11 cellular contexts compared by ENCODE assay signal in the genomic region with DNA sequence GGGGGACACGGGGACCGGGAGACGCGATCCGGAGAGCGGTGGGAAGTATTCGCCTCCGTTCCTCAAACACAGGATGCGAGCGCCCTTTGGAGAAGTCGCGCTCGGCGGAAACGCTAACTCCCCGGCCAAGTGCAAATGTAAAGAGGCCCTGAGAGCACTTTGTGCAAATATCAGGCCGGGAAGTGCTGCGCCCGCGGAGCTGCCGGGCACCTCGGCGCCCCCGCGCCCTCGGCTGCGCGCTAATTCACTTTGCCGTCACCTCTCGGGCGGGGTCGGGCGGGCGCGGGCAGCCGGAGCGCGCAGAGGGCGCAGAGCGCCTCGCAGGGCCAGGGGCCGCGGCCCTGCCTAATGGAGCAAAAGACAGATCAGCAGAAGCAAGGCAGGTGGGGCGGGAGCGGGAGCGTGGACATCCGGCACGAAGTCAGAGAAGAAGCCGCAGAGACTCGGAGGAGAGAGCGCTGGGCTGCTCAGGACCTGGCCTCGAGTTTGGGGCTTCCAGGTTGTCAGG.
DNase-seq lines count a peak whose midpoint lies in the region; ATAC-seq, FAIRE-seq and TF ChIP-seq lines count a peak whose summit lies in the region.
"Had no signal": no experiment of that assay in that cellular context is flagged by ENCODE, and none has a peak within 500 bp of the region (broad histone marks: within the 10 kb centered on the region; RNA-seq: fewer than 3 reads in every experiment).

No MANE protein-coding gene starts in this region.

- TF ChIP-seq POLR2A in right lobe of liver (IDR thresholded peaks at IDR 0.05) (no peak), vagina (IDR thresholded peaks at IDR 0.05) (no peak)

- TF ChIP-seq CTCF in right atrium auricular region (IDR thresholded peaks at IDR 0.05) (no peak), right lobe of liver (IDR thresholded peaks at IDR 0.05) (no peak), vagina (IDR thresholded peaks at IDR 0.05) (no peak)

- no peaks in the 10 kb centered on the region for H3K36me3 Mint-ChIP-seq in activated T-helper 17 cell treated with anti-CD3 and anti-CD28 coated beads, Interleukin-2, amount 50 U/mL, for 72 hours (ENCODE audit: low read depth)

- H3K27ac Mint-ChIP-seq in activated T-helper 17 cell treated with anti-CD3 and anti-CD28 coated beads, Interleukin-2, amount 50 U/mL, for 72 hours, result no peak overlapping the region

- DNase-seq in right cardiac atrium (no peak), right atrium auricular region (ENCODE audit: low spot score) (no peak), right lobe of liver (peak in 2 of 3 donors; percentile 27 to 39), vagina (ENCODE audit: extremely low spot score in 2 of 2) (no peak), posterior vena cava (ENCODE audit: low spot score) (no peak), urothelium cell line (ENCODE audit: low spot score) (no peak)
- DNase-seq in central memory CD4-positive, alpha-beta T cell, result no peak
- DNase-seq: effector CD4-positive, alpha-beta T cell; IMR-90; kidney glomerular epithelial cell had no signal

- peak overlapping the region; percentile 30 for H3K4me3 Mint-ChIP-seq in activated T-helper 17 cell treated with anti-CD3 and anti-CD28 coated beads, Interleukin-2, amount 50 U/mL, for 72 hours

- peaks cover 4% of the 10 kb centered on the region for H3K4me1 Mint-ChIP-seq in activated T-helper 17 cell treated with anti-CD3 and anti-CD28 coated beads, Interleukin-2, amount 50 U/mL, for 72 hours

- H3K36me3 ChIP-seq in right atrium auricular region, result no peaks in the 10 kb centered on the region
- no peaks in the 10 kb centered on the region for H3K36me3 ChIP-seq in right lobe of liver
- H3K36me3 ChIP-seq in vagina, result no peaks in the 10 kb centered on the region

- H3K27me3 ChIP-seq in right cardiac atrium (ENCODE audit: control insufficient read depth, insufficient read depth) (no peaks in the 10 kb centered on the region), right atrium auricular region (no peaks in the 10 kb centered on the region), right lobe of liver (no peaks in the 10 kb centered on the region), vagina (no peaks in the 10 kb centered on the region)

- 2% methylated on average over 52 of the region's 52 CpGs for WGBS in right cardiac atrium
- WGBS in right lobe of liver (ENCODE audit: insufficient coverage, low coverage, low lambda C conversion rate, missing lambda C conversion rate), result 13% methylated on average over 3 of the region's 52 CpGs

- no peak for FAIRE-seq in urothelium cell line (lab: Jason Lieb, UNC)

- no peaks in the 10 kb centered on the region for H3K4me1 ChIP-seq in right cardiac atrium (ENCODE audit: control insufficient read depth, insufficient read depth, low read length)
- peaks cover 0 to 5% of the 10 kb centered on the region in 2 donors for H3K4me1 ChIP-seq in right atrium auricular region
- H3K4me1 ChIP-seq in right lobe of liver, result no peaks in the 10 kb centered on the region
- H3K4me1 ChIP-seq in vagina, result no peaks in the 10 kb centered on the region

- peaks cover 28% of the 10 kb centered on the region for H3K27me3 Mint-ChIP-seq in activated T-helper 17 cell treated with anti-CD3 and anti-CD28 coated beads, Interleukin-2, amount 50 U/mL, for 72 hours

- ATAC-seq in right cardiac atrium, result peak in 1 of 2 donors; percentile 40
- no peak for ATAC-seq in activated T-helper 17 cell treated with anti-CD3 and anti-CD28 coated beads, Interleukin-2, amount 50 U/mL, for 72 hours (replicated peaks)
- ATAC-seq in right lobe of liver, result no peak

- H3K9me3 ChIP-seq in right cardiac atrium (ENCODE audit: control insufficient read depth, low read length), result no peaks in the 10 kb centered on the region
- H3K9me3 ChIP-seq in right atrium auricular region, result no peaks in the 10 kb centered on the region
- H3K9me3 ChIP-seq in right lobe of liver, result no peaks in the 10 kb centered on the region
- no peaks in the 10 kb centered on the region for H3K9me3 ChIP-seq in vagina

- no peak overlapping the region for H3K27ac ChIP-seq in right cardiac atrium (ENCODE audit: low read length)
- no peak overlapping the region for H3K27ac ChIP-seq in right atrium auricular region
- H3K27ac ChIP-seq in right lobe of liver, result no peak overlapping the region
- no peak overlapping the region for H3K27ac ChIP-seq in vagina

- intact Hi-C loops in right cardiac atrium (cut with DNase I), result no loop called here
- intact Hi-C loops in right lobe of liver (cut with DNase I), result no loop called here
- intact Hi-C loops in vagina (cut with DNase I), result no loop called here
- intact Hi-C loops in posterior vena cava (cut with DNase I), result no loop called here

- H3K4me3 ChIP-seq in right cardiac atrium (ENCODE audit: low read length) (peak overlapping the region; percentile 21), right atrium auricular region (no peak overlapping the region), right lobe of liver (no peak overlapping the region), vagina (peak overlapping the region; percentile 7 to 24)

- no peaks in the 10 kb centered on the region for H3K9me3 Mint-ChIP-seq in activated T-helper 17 cell treated with anti-CD3 and anti-CD28 coated beads, Interleukin-2, amount 50 U/mL, for 72 hours

Comparison
In these comparisons a context has a peak if more than half of its experiments do, and no peak if none do; other contexts are left out.
1. H3K4me3 ChIP-seq: peak in right cardiac atrium (single experiment) and vagina (2 of 2); none in right atrium auricular region (0 of 2) and right lobe of liver (0 of 3).
2. DNase-seq: peak in right lobe of liver (2 of 3); none in right cardiac atrium (0 of 3), right atrium auricular region (single experiment), vagina (0 of 2), posterior vena cava (single experiment), urothelium cell line (single experiment) and central memory CD4-positive, alpha-beta T cell (single experiment).